1 cellular context compared by ENCODE assay signal in genomic region chr16:56987692-56988091, GRCh38.
TF ChIP-seq lines count a peak whose summit lies in the region.

No MANE protein-coding gene starts in this region.

TF ChIP-seq in HepG2, 621 proteins besides CTCF, POLR2A, EP300 and RAD21:
- peak; percentile 84 for TF ChIP-seq ZNF629 (CRISPR knock-in tag; conservative IDR thresholded peaks at IDR 0.05)
- TF ChIP-seq ZNF337 (CRISPR knock-in tag; IDR thresholded peaks at IDR 0.05; ENCODE audit: borderline replicate concordance, low read depth): no peak
- no peak for TF ChIP-seq KLF6 (CRISPR knock-in tag; IDR thresholded peaks at IDR 0.05)
